ENCODE assay signal across 12 cellular contexts in the genomic region with DNA sequence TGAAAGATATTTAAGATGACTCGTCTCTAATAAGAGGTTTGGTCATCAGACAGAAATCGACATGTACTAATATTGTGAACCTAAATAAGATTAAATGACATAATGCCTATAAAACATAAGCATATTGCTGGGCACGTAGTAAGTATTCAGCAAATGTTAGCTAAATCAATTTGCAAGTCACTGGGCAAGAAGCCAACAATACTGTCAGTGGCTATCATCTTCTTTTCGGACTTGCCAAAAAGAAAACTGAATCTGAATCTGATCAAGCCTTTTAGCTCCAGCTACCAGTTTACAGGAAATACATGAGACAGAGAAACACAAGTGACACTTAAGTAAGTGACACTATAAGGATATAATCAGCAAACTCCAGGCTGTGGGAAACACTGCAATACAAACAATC. TPM values are rescaled to one million over a fixed set of nuclear protein-coding genes. Genes with fewer than 3 reads are reported as not detected.
DNase-seq lines count a peak whose midpoint lies in the region; ATAC-seq, FAIRE-seq and TF ChIP-seq lines count a peak whose summit lies in the region.
"Had no signal": no experiment of that assay in that cellular context is flagged by ENCODE, and none has a peak within 500 bp of the region (broad histone marks: within the 10 kb centered on the region; RNA-seq: fewer than 3 reads in every experiment).

No MANE protein-coding gene starts in this region.

- TF ChIP-seq POLR2A in erythroblast (IDR thresholded peaks at IDR 0.05; ENCODE audit: low read length), result no peak

- H3K9ac ChIP-seq in astrocyte (ENCODE audit: low read length), result no peak overlapping the region

- H3K4me1 ChIP-seq in astrocyte (ENCODE audit: insufficient read depth, low read length) (no peaks in the 10 kb centered on the region), foreskin keratinocyte (peaks cover 1% of the 10 kb centered on the region)
- H3K4me1 ChIP-seq: HAP-1 had no signal

- H3K4me2 ChIP-seq in astrocyte (ENCODE audit: low read length), result no peak overlapping the region

- H3K36me3 ChIP-seq in astrocyte (ENCODE audit: insufficient read depth, low read length), result no peaks in the 10 kb centered on the region
- H3K36me3 ChIP-seq: HAP-1 had no signal

- no peaks in the 10 kb centered on the region for H3K27me3 Mint-ChIP-seq in activated CD8-positive, alpha-beta memory T cell treated with anti-CD3 and anti-CD28 coated beads, Interleukin-2, amount 10 ng/mL, durations not matched to agents 7 days and 5 days
- H3K27me3 Mint-ChIP-seq in astrocyte (ENCODE audit: low read depth, unreplicated experiment), result no peaks in the 10 kb centered on the region
- H3K27me3 Mint-ChIP-seq: progenitor cell of endocrine pancreas had no signal

- H4K20me1 ChIP-seq in astrocyte (ENCODE audit: insufficient read depth, low read length), result no peaks in the 10 kb centered on the region

- TF ChIP-seq CTCF in astrocyte (IDR thresholded peaks at IDR 0.05; ENCODE audit: insufficient read depth, low read depth, low read length), result no peak
- no peak for TF ChIP-seq CTCF in foreskin keratinocyte (conservative IDR thresholded peaks at IDR 0.05)

- CTCF ChIA-PET in activated CD8-positive, alpha-beta memory T cell treated with anti-CD3 and anti-CD28 coated beads, Interleukin-2, amount 10 ng/mL, durations not matched to agents 7 days and 5 days (lab: Charles Lee), result interaction anchor here (1.3 to 2.8 kb wide), 5 partner anchors 18 to 116 kb away, joined by 4 to 16 read pairs (median 9); a partner anchor contains a TSS

- H3K4me3 Mint-ChIP-seq in activated CD8-positive, alpha-beta memory T cell treated with anti-CD3 and anti-CD28 coated beads, Interleukin-2, amount 10 ng/mL, durations not matched to agents 7 days and 5 days, result peak overlapping the region; percentile 56
- no peak overlapping the region for H3K4me3 Mint-ChIP-seq in astrocyte (ENCODE audit: unreplicated experiment)
- peak overlapping the region; percentile 33 for H3K4me3 Mint-ChIP-seq in stimulated activated effector memory CD8-positive, alpha-beta T cell treated with anti-CD3 and anti-CD28 coated beads, Interleukin-12 subunit alpha, Interleukin-12 subunit beta, amount 100 ng/mL, for 72 hours

- no peaks in the 10 kb centered on the region for H3K9me3 ChIP-seq in astrocyte (ENCODE audit: insufficient read depth, low read depth, low read length)

- peak; percentile 63 for ATAC-seq in activated CD8-positive, alpha-beta memory T cell treated with anti-CD3 and anti-CD28 coated beads, Interleukin-2, amount 10 ng/mL, durations not matched to agents 7 days and 5 days
- no peak for ATAC-seq in stimulated activated effector memory CD8-positive, alpha-beta T cell treated with anti-CD3 and anti-CD28 coated beads, Interleukin-12 subunit alpha, Interleukin-12 subunit beta, amount 100 ng/mL, for 72 hours
- no peak for ATAC-seq in foreskin keratinocyte

- H3K27me3 ChIP-seq in astrocyte (ENCODE audit: insufficient read depth, low read length) (no peaks in the 10 kb centered on the region), foreskin keratinocyte (no peaks in the 10 kb centered on the region)

- peak; percentile 20 for FAIRE-seq in astrocyte (lab: Jason Lieb, UNC)

- H3K36me3 Mint-ChIP-seq in activated CD8-positive, alpha-beta memory T cell treated with anti-CD3 and anti-CD28 coated beads, Interleukin-2, amount 10 ng/mL, durations not matched to agents 7 days and 5 days, result peaks cover 18% of the 10 kb centered on the region
- H3K36me3 Mint-ChIP-seq in astrocyte (ENCODE audit: low read depth, unreplicated experiment), result no peaks in the 10 kb centered on the region
- H3K36me3 Mint-ChIP-seq in stimulated activated effector memory CD8-positive, alpha-beta T cell treated with anti-CD3 and anti-CD28 coated beads, Interleukin-12 subunit alpha, Interleukin-12 subunit beta, amount 100 ng/mL, for 72 hours, result no peaks in the 10 kb centered on the region

- H3K4me3 ChIP-seq in astrocyte (ENCODE audit: insufficient read depth, low read depth, low read length), result no peak overlapping the region
- H3K4me3 ChIP-seq: HAP-1 had no signal

- H3K27ac ChIP-seq in astrocyte (ENCODE audit: low read depth, low read length) (no peak overlapping the region), foreskin keratinocyte (no peak overlapping the region)

- H3K9me3 Mint-ChIP-seq in activated CD8-positive, alpha-beta memory T cell treated with anti-CD3 and anti-CD28 coated beads, Interleukin-2, amount 10 ng/mL, durations not matched to agents 7 days and 5 days (ENCODE audit: low read depth), result peaks cover 2% of the 10 kb centered on the region
- no peaks in the 10 kb centered on the region for H3K9me3 Mint-ChIP-seq in astrocyte (ENCODE audit: unreplicated experiment)
- H3K9me3 Mint-ChIP-seq in stimulated activated effector memory CD8-positive, alpha-beta T cell treated with anti-CD3 and anti-CD28 coated beads, Interleukin-12 subunit alpha, Interleukin-12 subunit beta, amount 100 ng/mL, for 72 hours, result no peaks in the 10 kb centered on the region

- H3K27ac Mint-ChIP-seq in activated CD8-positive, alpha-beta memory T cell treated with anti-CD3 and anti-CD28 coated beads, Interleukin-2, amount 10 ng/mL, durations not matched to agents 7 days and 5 days, result peak overlapping the region; percentile 68
- H3K27ac Mint-ChIP-seq in astrocyte (ENCODE audit: unreplicated experiment), result no peak overlapping the region
- peak overlapping the region; percentile 64 for H3K27ac Mint-ChIP-seq in stimulated activated effector memory CD8-positive, alpha-beta T cell treated with anti-CD3 and anti-CD28 coated beads, Interleukin-12 subunit alpha, Interleukin-12 subunit beta, amount 100 ng/mL, for 72 hours
- H3K27ac Mint-ChIP-seq: progenitor cell of endocrine pancreas had no signal

- peaks cover 27% of the 10 kb centered on the region for H3K4me1 Mint-ChIP-seq in activated CD8-positive, alpha-beta memory T cell treated with anti-CD3 and anti-CD28 coated beads, Interleukin-2, amount 10 ng/mL, durations not matched to agents 7 days and 5 days
- peaks cover 2% of the 10 kb centered on the region for H3K4me1 Mint-ChIP-seq in astrocyte (ENCODE audit: low read depth, unreplicated experiment)
- peaks cover 19% of the 10 kb centered on the region for H3K4me1 Mint-ChIP-seq in stimulated activated effector memory CD8-positive, alpha-beta T cell treated with anti-CD3 and anti-CD28 coated beads, Interleukin-12 subunit alpha, Interleukin-12 subunit beta, amount 100 ng/mL, for 72 hours

- no peaks in the 10 kb centered on the region for H3K79me2 ChIP-seq in astrocyte (ENCODE audit: insufficient read depth, low read length)

- DNase-seq in activated CD8-positive, alpha-beta memory T cell treated with anti-CD3 and anti-CD28 coated beads, Interleukin-2, amount 10 ng/mL, durations not matched to agents 7 days and 5 days, result no peak
- DNase-seq in activated CD8-positive, alpha-beta memory T cell treated with anti-CD3 and anti-CD28 coated beads, Interleukin-2, amount 50 U/mL, for 4 hours, result no peak
- DNase-seq in NCI-H1105 treated with DMSO at 0.1 percent for 48 hours (lab: John Stamatoyannopoulos, UW) (peak; percentile 43), astrocyte (ENCODE audit: low read depth) (peak; percentile 12), foreskin keratinocyte (no peak), erythroblast (lab: John Stamatoyannopoulos, UW) (no peak), iPS-NIHi7 (ENCODE audit: extremely low spot score) (no peak)
- no peak for DNase-seq in stimulated activated effector memory CD8-positive, alpha-beta T cell treated with anti-CD3 and anti-CD28 coated beads, Interleukin-12 subunit alpha, Interleukin-12 subunit beta, amount 100 ng/mL, for 72 hours (ENCODE audit: low spot score in 2 of 2)
- DNase-seq: activated CD8-positive, alpha-beta memory T cell treated with anti-CD3 and anti-CD28 coated beads, Interleukin-2, amount 50 U/mL, for 48 hours; NCI-H2227 treated with DMSO at 0.1 percent for 48 hours had no signal

- H2AFZ ChIP-seq in astrocyte (ENCODE audit: low read depth, low read length), result no peak overlapping the region

RNA-seq across cellular contexts. Expression of a gene that starts 46.0 kb away (rescaled TPM):
- 100 to 1,000 TPM; 581 to 800 TPM for total RNA-seq in activated CD8-positive, alpha-beta memory T cell treated with anti-CD3 and anti-CD28 coated beads, Interleukin-2, amount 10 ng/mL, durations not matched to agents 7 days and 5 days
- total RNA-seq in astrocyte, result 741 and 846 TPM in 2 replicates
- 1,610 and 1,618 TPM in 2 replicates for total RNA-seq in foreskin keratinocyte
- polyA plus RNA-seq in foreskin keratinocyte, result 1,656 and 1,722 TPM in 2 replicates

Comparison
In these comparisons a context has a peak if more than half of its experiments do, and no peak if none do; other contexts are left out.
1. DNase-seq: peak in NCI-H1105 treated with DMSO at 0.1 percent for 48 hours (single experiment) and astrocyte (single experiment); none in activated CD8-positive, alpha-beta memory T cell treated with anti-CD3 and anti-CD28 coated beads, Interleukin-2, amount 10 ng/mL, durations not matched to agents 7 days and 5 days (single experiment), activated CD8-positive, alpha-beta memory T cell treated with anti-CD3 and anti-CD28 coated beads, Interleukin-2, amount 50 U/mL, for 4 hours (single experiment), stimulated activated effector memory CD8-positive, alpha-beta T cell treated with anti-CD3 and anti-CD28 coated beads, Interleukin-12 subunit alpha, Interleukin-12 subunit beta, amount 100 ng/mL, for 72 hours (0 of 2), foreskin keratinocyte (0 of 2), erythroblast (0 of 2) and iPS-NIHi7 (single experiment).